In the genomic region with DNA sequence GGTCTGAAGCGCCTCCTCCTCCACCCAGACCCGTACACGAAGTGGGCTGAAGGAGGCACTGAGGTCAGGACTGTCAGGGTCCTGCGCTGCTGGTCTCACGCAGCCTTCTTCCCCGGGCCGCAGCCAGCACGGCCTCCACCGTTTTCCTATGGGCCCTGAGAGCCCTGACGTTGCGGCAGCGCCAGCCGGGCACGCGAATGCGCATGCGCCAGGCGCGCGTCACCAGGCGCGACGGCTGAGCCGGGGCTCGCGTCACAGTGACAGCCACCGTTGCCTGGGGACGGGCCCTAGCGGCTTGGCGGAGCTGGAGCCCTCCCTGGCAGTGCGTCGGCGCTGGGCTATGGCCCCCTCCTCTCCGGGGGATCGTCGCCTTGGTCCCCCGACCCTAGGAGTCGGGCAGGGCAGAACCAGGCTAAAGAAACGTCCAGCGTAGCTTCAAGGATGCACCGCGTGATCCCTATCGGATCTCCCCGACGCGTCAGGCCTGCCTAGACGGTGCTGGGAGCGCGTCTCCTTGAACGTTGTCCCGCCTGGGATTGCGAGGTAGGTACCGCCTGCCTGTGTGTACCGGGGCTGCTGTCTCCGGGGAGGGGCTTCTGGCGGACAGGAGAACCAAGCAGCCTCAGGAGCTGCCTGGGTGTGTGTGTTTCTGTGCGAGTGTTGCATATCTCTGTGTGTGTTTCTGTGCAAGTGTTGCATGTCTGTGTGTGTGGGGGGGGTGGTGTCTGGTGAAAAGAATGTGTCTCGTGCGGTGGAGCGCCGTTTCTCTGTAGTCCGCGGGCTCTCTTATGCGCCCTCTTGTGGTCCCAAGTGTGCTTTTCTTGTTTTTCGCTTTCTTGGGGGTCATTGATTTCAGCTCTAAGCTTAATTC, we compare ENCODE assay signal across 8 cellular contexts. TPM values are rescaled to one million over a fixed set of nuclear protein-coding genes. Genes with fewer than 3 reads are reported as not detected.
DNase-seq lines count a peak whose midpoint lies in the region; ATAC-seq and TF ChIP-seq lines count a peak whose summit lies in the region.

No MANE protein-coding gene starts in this region.

- peaks cover 2% of the 10 kb centered on the region; the same call in 1 of the 2 replicates for H3K27me3 Mint-ChIP-seq in H9 (ENCODE audit: low read depth)

- no peak overlapping the region for H3K14ac ChIP-seq in H9 (ENCODE audit: insufficient read depth, low read length)

- DNase-seq in AG08395 (ENCODE audit: low spot score), result peak; percentile 83
- no peak for DNase-seq in H9
- DNase-seq in activated CD4-positive, alpha-beta T cell treated with anti-CD3 and anti-CD28 coated beads for 1 hour, result peak; percentile 20
- DNase-seq in psoas muscle, result no peak
- no peak for DNase-seq in GDM1 (lab: John Stamatoyannopoulos, UW)

- no peaks in the 10 kb centered on the region for H3K4me1 Mint-ChIP-seq in H9

- no peaks in the 10 kb centered on the region for H3K79me1 ChIP-seq in H9 (ENCODE audit: insufficient read depth, low read depth, low read length, poor library complexity, severe bottlenecking)

- no peak overlapping the region for H4K8ac ChIP-seq in H9 (replicated peaks; ENCODE audit: insufficient read length, low read depth, low read length)

- H3K9me3 ChIP-seq in H9 (ENCODE audit: control insufficient read depth, low read depth, low read length) (peaks cover 53% of the 10 kb centered on the region), esophagus (ENCODE audit: control insufficient read depth in 2 of 2, insufficient read depth in 1 of 2, low read depth in 1 of 2, low read length in 1 of 2) (peaks cover 36 to 54% of the 10 kb centered on the region in 2 donors), psoas muscle (peaks cover 96% of the 10 kb centered on the region)

- H3K4me3 ChIP-seq in esophagus (ENCODE audit: low read depth in 1 of 2, low read length in 2 of 2), result peak overlapping the region; percentile 42 to 44
- H3K4me3 ChIP-seq in psoas muscle, result peak overlapping the region; percentile 60

- intact Hi-C loops in psoas muscle (cut with DNase I), result no loop called here

- no peak overlapping the region for H2AFZ ChIP-seq in H9 (ENCODE audit: low read length)

- no peak overlapping the region for H2BK120ac ChIP-seq in H9 (ENCODE audit: low read depth, low read length, poor library complexity, severe bottlenecking)

- WGBS in H9 (ENCODE audit: extremely low coverage, insufficient read length, low lambda C conversion rate), result no CpG with 5 or more reads among the region's 65 CpGs
- WGBS in esophagus, 2 donors, result 11 to 15% methylated on average over 65 of the region's 65 CpGs
- 3% methylated on average over 64 to 65 of the region's 65 CpGs for WGBS in psoas muscle, 3 donors

- H3K36me3 Mint-ChIP-seq in H9 (ENCODE audit: insufficient read depth in 1 of 3, low read depth in 3 of 3), result peaks cover 48 to 71% (median 59%) of the 10 kb centered on the region in 3 experiments

- no peak overlapping the region for H4K91ac ChIP-seq in H9 (ENCODE audit: insufficient read length, low read depth, low read length)

- peaks cover 82 to 85% of the 10 kb centered on the region in 2 experiments for H3K9me3 Mint-ChIP-seq in H9

- peak; percentile 50; the same call in 2 of the 3 replicates for TF ChIP-seq CTCF in H9 (conservative IDR thresholded peaks at IDR 0.05)
- no peak for TF ChIP-seq CTCF in psoas muscle (IDR thresholded peaks at IDR 0.05)

- no peak overlapping the region for H2BK20ac ChIP-seq in H9 (ENCODE audit: low read depth, low read length, poor library complexity, severe bottlenecking)

- H3K56ac ChIP-seq in H9 (ENCODE audit: insufficient read length, low read depth, low read length), result no peak overlapping the region

- no peak overlapping the region for H3K4me2 ChIP-seq in H9 (ENCODE audit: insufficient read depth, insufficient read length, low read length)

- H3K27me3 ChIP-seq in H9 (ENCODE audit: insufficient read depth, low read length) (no peaks in the 10 kb centered on the region), esophagus (ENCODE audit: control insufficient read depth in 1 of 2, insufficient read depth in 2 of 2, low read length in 2 of 2) (no peaks in the 10 kb centered on the region), psoas muscle (ENCODE audit: insufficient read depth in 3 of 3, low read length in 2 of 3) (no peaks in the 10 kb centered on the region)

- no peaks in the 10 kb centered on the region for H4K20me1 ChIP-seq in H9 (ENCODE audit: control insufficient read depth, insufficient read depth, insufficient read length)

- H2BK12ac ChIP-seq in H9 (ENCODE audit: insufficient read length, low read depth, low read length), result no peak overlapping the region

- H3K4ac ChIP-seq in H9 (ENCODE audit: low read depth, low read length), result no peak overlapping the region

- no peaks in the 10 kb centered on the region for H3K79me2 ChIP-seq in H9 (ENCODE audit: insufficient read depth, low read length)

- no peak overlapping the region for H3K4me3 Mint-ChIP-seq in H9

- no peak overlapping the region for H2BK15ac ChIP-seq in H9 (ENCODE audit: low read depth, low read length)

- H3K4me1 ChIP-seq in H9 (ENCODE audit: insufficient read depth, low read length), result no peaks in the 10 kb centered on the region
- peaks cover 0 to 5% of the 10 kb centered on the region in 2 donors for H3K4me1 ChIP-seq in esophagus (ENCODE audit: control insufficient read depth in 2 of 2, insufficient read depth in 2 of 2, low read length in 1 of 2)
- no peaks in the 10 kb centered on the region for H3K4me1 ChIP-seq in psoas muscle

- H2BK5ac ChIP-seq in H9 (ENCODE audit: insufficient read length, low read length), result no peak overlapping the region

- H3K36me3 ChIP-seq in esophagus (ENCODE audit: control insufficient read depth in 2 of 2, insufficient read depth in 2 of 2, low read length in 1 of 2) (peaks cover 0 to 2% of the 10 kb centered on the region in 2 donors), psoas muscle (ENCODE audit: insufficient read depth in 1 of 2, low read depth in 1 of 2) (no peaks in the 10 kb centered on the region)

- no peak overlapping the region for H3K18ac ChIP-seq in H9 (ENCODE audit: insufficient read length, low read depth, low read length)

- H3K27ac ChIP-seq in H9 (ENCODE audit: insufficient read length, low read depth, low read length) (no peak overlapping the region), esophagus (ENCODE audit: low read depth in 2 of 2, low read length in 1 of 2) (peak overlapping the region in 1 of 2 donors; percentile 25), psoas muscle (peak overlapping the region; percentile 30)

- H3K23me2 ChIP-seq in H9 (ENCODE audit: insufficient read length, low read depth, low read length, poor library complexity, severe bottlenecking), result no peaks in the 10 kb centered on the region

- ATAC-seq in psoas muscle, result no peak
- ATAC-seq in HG02981 (IDR thresholded peaks at IDR 0.05; ENCODE audit: unreplicated experiment), result no peak
- ATAC-seq in GM21367 (IDR thresholded peaks at IDR 0.05; ENCODE audit: unreplicated experiment), result no peak

- H2AK5ac ChIP-seq in H9 (ENCODE audit: insufficient read length, low read length), result no peak overlapping the region

- no peak overlapping the region for H4K5ac ChIP-seq in H9 (ENCODE audit: insufficient read length, low read depth, low read length)

- no peak overlapping the region for H3K9ac ChIP-seq in H9 (ENCODE audit: extremely low read depth, insufficient read length, low read length)

- no peak overlapping the region for H3K23ac ChIP-seq in H9 (ENCODE audit: insufficient read length, low read depth, low read length)

- H3K27ac Mint-ChIP-seq in H9, result no peak overlapping the region

- H3T11ph ChIP-seq in H9 (ENCODE audit: low read length), result no peak overlapping the region

RNA-seq across cellular contexts. Expression of a gene that starts 43.2 kb away (rescaled TPM):
- total RNA-seq in H9 (2021), result 4.5 and 5.3 TPM in 2 replicates
- 1 to 10 TPM; 1.6 to 2.4 TPM for polyA plus RNA-seq in esophagus
- 1 to 10 TPM; 1.3 to 2.4 (median 1.8) TPM for total RNA-seq in psoas muscle
- 1 to 10 TPM in 2 of 3 donors, under 1 TPM in 1; 0.96 to 3.7 (median 1.2) TPM for polyA plus RNA-seq in psoas muscle

RNA-seq across cellular contexts. Expression of a gene that starts 43.3 kb away (rescaled TPM):
- total RNA-seq in H9 (2021) (0.20 and 0.22 TPM in 2 replicates), psoas muscle (1 to 10 TPM in 3 of 4 donors, under 1 TPM in 1; 0.27 to 4.9 (median 1.4) TPM)
- polyA plus RNA-seq in esophagus (1 to 10 TPM; 1.1 to 1.6 TPM), psoas muscle (1 to 10 TPM in 1 of 3 donors, under 1 TPM in 2; 0.65 to 3.6 (median 0.83) TPM)

RNA-seq across cellular contexts. Expression of a gene that starts 44.6 kb away (rescaled TPM):
- total RNA-seq in H9 (2021) (14.6 and 17.1 TPM in 2 replicates), psoas muscle (1 to 10 TPM; 1.3 to 2.9 (median 1.8) TPM)
- polyA plus RNA-seq in esophagus (1 to 10 TPM; 1.7 to 4.1 TPM), psoas muscle (1 to 10 TPM in 2 of 3 donors, under 1 TPM in 1; 0.96 to 1.1 (median 1.1) TPM)

Comparison
In these comparisons a context has a peak if more than half of its experiments do, and no peak if none do; other contexts are left out.
1. DNase-seq: peak in AG08395 (single experiment) and activated CD4-positive, alpha-beta T cell treated with anti-CD3 and anti-CD28 coated beads for 1 hour (single experiment); none in H9 (single experiment), psoas muscle (0 of 2) and GDM1 (single experiment).